Comparison of ENCODE assay signal across 8 cellular contexts in genomic region chr4:37892641-37893040, GRCh38. TPM values are rescaled to one million over a fixed set of nuclear protein-coding genes. Genes with fewer than 3 reads are reported as not detected.
DNase-seq lines count a peak whose midpoint lies in the region; ATAC-seq and TF ChIP-seq lines count a peak whose summit lies in the region.

No MANE protein-coding gene starts in this region.

- DNase-seq in T-helper 1 cell, result peak in 4 of 5 donors; percentile 14 to 38 (median 18)
- peak; percentile 35 for DNase-seq in central memory CD4-positive, alpha-beta T cell
- DNase-seq in stimulated activated CD8-positive, alpha-beta memory T cell treated with anti-CD3 and anti-CD28 coated beads, Interleukin-7, amount 100 ng/mL, for 48 hours (ENCODE audit: extremely low read depth in 1 of 2, low read depth in 1 of 2), result peak; percentile 13 to 64
- DNase-seq in mucosa of gallbladder (ENCODE audit: low spot score), result no peak
- DNase-seq in NCI-H446 treated with DMSO at 0.1 percent for 48 hours (lab: John Stamatoyannopoulos, UW), result no peak

- ATAC-seq in GM18505 (IDR thresholded peaks at IDR 0.05; ENCODE audit: unreplicated experiment) (peak; percentile 35), HG02852 (IDR thresholded peaks at IDR 0.05; ENCODE audit: unreplicated experiment) (peak; percentile 49), SK-N-SH treated with all-trans-retinoic acid at 6 μM for 48 hours (no peak)

- TF ChIP-seq POLR2A in GM18505 (IDR thresholded peaks at IDR 0.05; ENCODE audit: borderline replicate concordance, extremely low read depth, insufficient read depth, insufficient read length), result peak; percentile 18

TF ChIP-seq in SK-N-SH treated with all-trans-retinoic acid at 6 μM for 48 hours, 23 proteins besides CTCF, POLR2A, EP300 and RAD21:
- TF ChIP-seq GLIS3 (CRISPR knock-in tag; IDR thresholded peaks at IDR 0.05), result no peak
- no peak for TF ChIP-seq PATZ1 (CRISPR knock-in tag; IDR thresholded peaks at IDR 0.05; ENCODE audit: borderline replicate concordance)
- TF ChIP-seq PPARA (CRISPR knock-in tag; IDR thresholded peaks at IDR 0.05; ENCODE audit: borderline replicate concordance), result no peak
- no peak for TF ChIP-seq CSRNP3 (CRISPR knock-in tag; IDR thresholded peaks at IDR 0.05)
- no peak for TF ChIP-seq ZC3H10 (CRISPR knock-in tag; IDR thresholded peaks at IDR 0.05)
- no peak for TF ChIP-seq RARB (CRISPR knock-in tag; IDR thresholded peaks at IDR 0.05)
- no peak for TF ChIP-seq ZNF565 (CRISPR knock-in tag; conservative IDR thresholded peaks at IDR 0.05; ENCODE audit: low read depth)
- TF ChIP-seq ZFP3 (CRISPR knock-in tag; IDR thresholded peaks at IDR 0.05), result no peak
- no peak for TF ChIP-seq BACH2 (CRISPR knock-in tag; IDR thresholded peaks at IDR 0.05; ENCODE audit: borderline replicate concordance)
- no peak for TF ChIP-seq SNAI2 (CRISPR knock-in tag; IDR thresholded peaks at IDR 0.05)
- no peak for TF ChIP-seq OSR1 (CRISPR knock-in tag; IDR thresholded peaks at IDR 0.05)
- no peak for TF ChIP-seq ESRRG (CRISPR knock-in tag; IDR thresholded peaks at IDR 0.05)
- TF ChIP-seq ZFP30 (CRISPR knock-in tag; IDR thresholded peaks at IDR 0.05), result no peak
- TF ChIP-seq ISL1 (CRISPR knock-in tag; IDR thresholded peaks at IDR 0.05), result no peak
- TF ChIP-seq TOX (CRISPR knock-in tag; IDR thresholded peaks at IDR 0.05; ENCODE audit: borderline replicate concordance), result no peak
- TF ChIP-seq CSDC2 (CRISPR knock-in tag; IDR thresholded peaks at IDR 0.05), result no peak
- TF ChIP-seq TCF4 (CRISPR knock-in tag; IDR thresholded peaks at IDR 0.05; ENCODE audit: borderline replicate concordance), result no peak
- TF ChIP-seq ARNTL (CRISPR knock-in tag; IDR thresholded peaks at IDR 0.05; ENCODE audit: borderline replicate concordance, low read depth), result no peak

RNA-seq across cellular contexts. Expression of gene TBC1D1, which starts 1.8 kb away (rescaled TPM):
- 159 TPM for total RNA-seq in mucosa of gallbladder

Comparison
In these comparisons a context has a peak if more than half of its experiments do, and no peak if none do; other contexts are left out.
1. DNase-seq: peak in T-helper 1 cell (4 of 5), central memory CD4-positive, alpha-beta T cell (single experiment) and stimulated activated CD8-positive, alpha-beta memory T cell treated with anti-CD3 and anti-CD28 coated beads, Interleukin-7, amount 100 ng/mL, for 48 hours (2 of 2); none in mucosa of gallbladder (single experiment) and NCI-H446 treated with DMSO at 0.1 percent for 48 hours (single experiment).